In genomic region chr16:78102865-78103264, GRCh38 we compare ENCODE assay signal across 18 cellular contexts. TPM values are rescaled to one million over a fixed set of nuclear protein-coding genes. Genes with fewer than 3 reads are reported as not detected.
DNase-seq lines count a peak whose midpoint lies in the region; ATAC-seq and TF ChIP-seq lines count a peak whose summit lies in the region.
"Had no signal": no experiment of that assay in that cellular context is flagged by ENCODE, and none has a peak within 500 bp of the region (broad histone marks: within the 10 kb centered on the region; RNA-seq: fewer than 3 reads in every experiment).

No MANE protein-coding gene starts in this region.

- no peak for ATAC-seq in GM18867 (IDR thresholded peaks at IDR 0.05; ENCODE audit: unreplicated experiment)
- no peak for ATAC-seq in HG03378 (IDR thresholded peaks at IDR 0.05; ENCODE audit: unreplicated experiment)
- no peak for ATAC-seq in naive thymus-derived CD8-positive, alpha-beta T cell
- ATAC-seq: A549, Right ventricle myocardium inferior had no signal

- peaks cover 10% of the 10 kb centered on the region for H3F3A ChIP-seq in neural progenitor cell (ENCODE audit: low read depth)

- H3K27ac Mint-ChIP-seq in neural progenitor cell, result no peak overlapping the region
- no peak overlapping the region for H3K27ac Mint-ChIP-seq in naive thymus-derived CD8-positive, alpha-beta T cell

- peak overlapping the region; percentile 17 for H3K4me2 ChIP-seq in neural progenitor cell
- H3K4me2 ChIP-seq: A549; BLaER1 treated with 17β-estradiol and CSF1 and Interleukin-3, amounts not matched to agents 10 nM and 100 nM had no signal

- H3K27me3 ChIP-seq in A673 (replicated peaks; ENCODE audit: insufficient read depth, low read depth, low read length, poor library complexity), result no peaks in the 10 kb centered on the region
- no peaks in the 10 kb centered on the region for H3K27me3 ChIP-seq in neural progenitor cell
- H3K27me3 ChIP-seq: BLaER1 treated with 17β-estradiol and CSF1 and Interleukin-3, amounts not matched to agents 10 nM and 100 nM had no signal

- no peak overlapping the region for H3K4me3 Mint-ChIP-seq in neural progenitor cell
- H3K4me3 Mint-ChIP-seq in naive thymus-derived CD8-positive, alpha-beta T cell, result no peak overlapping the region
- H3K4me3 Mint-ChIP-seq: H9 had no signal

- H3K36me3 Mint-ChIP-seq in neural progenitor cell, result peaks cover 3% of the 10 kb centered on the region
- H3K36me3 Mint-ChIP-seq in naive thymus-derived CD8-positive, alpha-beta T cell, result no peaks in the 10 kb centered on the region

- CTCF ChIA-PET in A673 (lab: Charles Lee), result no interaction called here

- POLR2A ChIA-PET in A673 (lab: Charles Lee; ENCODE audit: low non-redundant PET), result no interaction called here
- POLR2A ChIA-PET in naive thymus-derived CD8-positive, alpha-beta T cell (lab: Charles Lee), result interaction anchor here (0.7 kb wide), 1 partner anchor 971 kb away, joined by 7 read pairs; no protein-coding TSS in a partner anchor

- peak; percentile 32 for DNase-seq in A673 (ENCODE audit: low spot score)
- DNase-seq in G401 (ENCODE audit: low spot score), result peak; percentile 94
- peak; percentile 81 for DNase-seq in cerebellum (ENCODE audit: low spot score)
- DNase-seq in neural progenitor cell (ENCODE audit: low spot score), result no peak
- no peak for DNase-seq in naive thymus-derived CD8-positive, alpha-beta T cell
- DNase-seq: GF-D8, H9, Kasumi-1, NCI-H1092 treated with DMSO at 0.1 percent for 48 hours, NCI-H2081, NCI-H2171 treated with DMSO at 0.1 percent for 48 hours, NCI-H446, NCI-H748 treated with DMSO at 0.1 percent for 48 hours had no signal

- H4K20me1 ChIP-seq in neural progenitor cell (ENCODE audit: low read depth), result peaks cover 38% of the 10 kb centered on the region

- H3K9me3 Mint-ChIP-seq in neural progenitor cell, result no peaks in the 10 kb centered on the region
- no peaks in the 10 kb centered on the region for H3K9me3 Mint-ChIP-seq in naive thymus-derived CD8-positive, alpha-beta T cell
- H3K9me3 Mint-ChIP-seq: H9 had no signal

- H3K9me3 ChIP-seq in A673 (ENCODE audit: low read depth, low read length, poor library complexity, severe bottlenecking) (no peaks in the 10 kb centered on the region), neural progenitor cell (ENCODE audit: low read depth) (no peaks in the 10 kb centered on the region)
- H3K9me3 ChIP-seq: A549; BLaER1 treated with 17β-estradiol and CSF1 and Interleukin-3, amounts not matched to agents 10 nM and 100 nM had no signal

- H3K4me1 ChIP-seq in A673 (ENCODE audit: insufficient read depth, low read length, poor library complexity, severe bottlenecking) (peaks cover 9% of the 10 kb centered on the region), neural progenitor cell (no peaks in the 10 kb centered on the region)

- in situ Hi-C loops in G401 (cut with HindIII; ENCODE audit: low sequenced_read_pairs), result no loop called here

- TF ChIP-seq CTCF in A673 (conservative IDR thresholded peaks at IDR 0.05; ENCODE audit: low read depth, low read length) (no peak), neural progenitor cell (IDR thresholded peaks at IDR 0.05) (no peak)

- BruUV-seq in A673 (replicated peaks; lab: Mats Ljungman, UMichigan), result no TSS peak

- H3K9ac ChIP-seq in neural progenitor cell, result no peak overlapping the region
- H3K9ac ChIP-seq: BLaER1 treated with 17β-estradiol and CSF1 and Interleukin-3, amounts not matched to agents 10 nM and 100 nM had no signal

- peaks cover 34% of the 10 kb centered on the region for H3K79me2 ChIP-seq in neural progenitor cell (ENCODE audit: low read depth)

- H3K27me3 Mint-ChIP-seq in neural progenitor cell (ENCODE audit: insufficient read depth, low read depth), result peaks cover 6% of the 10 kb centered on the region
- H3K27me3 Mint-ChIP-seq in naive thymus-derived CD8-positive, alpha-beta T cell, result no peaks in the 10 kb centered on the region

- intact Hi-C loops in A673 (cut with micrococcal nuclease; ENCODE audit: unreplicated experiment), result no loop called here

- H3K36me3 ChIP-seq in A673 (ENCODE audit: insufficient read depth, low read length, poor library complexity, severe bottlenecking) (no peaks in the 10 kb centered on the region), neural progenitor cell (no peaks in the 10 kb centered on the region)

- H3K4me3 ChIP-seq in A673 (ENCODE audit: low read depth, low read length, poor library complexity, severe bottlenecking) (peak overlapping the region; percentile 32), neural progenitor cell (no peak overlapping the region)
- H3K4me3 ChIP-seq: A549; BLaER1 treated with 17β-estradiol and CSF1 and Interleukin-3, amounts not matched to agents 10 nM and 100 nM had no signal

- H3K27ac ChIP-seq in A673 (ENCODE audit: low read depth, low read length, poor library complexity, severe bottlenecking) (no peak overlapping the region), neural progenitor cell (no peak overlapping the region)
- H3K27ac ChIP-seq: A549; BLaER1 treated with 17β-estradiol and CSF1 and Interleukin-3, amounts not matched to agents 10 nM and 100 nM had no signal

- peaks cover 31% of the 10 kb centered on the region for H3K4me1 Mint-ChIP-seq in neural progenitor cell
- peaks cover 21 to 33% (median 27%) of the 10 kb centered on the region in 4 donors for H3K4me1 Mint-ChIP-seq in naive thymus-derived CD8-positive, alpha-beta T cell

- H2AFZ ChIP-seq in neural progenitor cell (replicated peaks), result no peak overlapping the region

RNA-seq across cellular contexts. Expression of gene WWOX, which starts 3.4 kb away (rescaled TPM):
- total RNA-seq in A673 (2021) (79.9 and 82.6 TPM in 2 replicates), cerebellum (25.0 TPM), neural progenitor cell (ENCODE audit: low replicate concordance) (54.9 and 63.7 TPM in 2 replicates)
- 31.1 and 38.9 TPM in 2 replicates for total RNA-seq in G401 (2014; rRNA removed; shearing (Covaris generic))
- 10 to 100 TPM; 18.2 to 21.2 TPM for total RNA-seq in naive thymus-derived CD8-positive, alpha-beta T cell
- polyA plus RNA-seq in naive thymus-derived CD8-positive, alpha-beta T cell, result 10 to 100 TPM; 13.4 to 18.4 (median 16.4) TPM

Comparison
In these comparisons a context has a peak if more than half of its experiments do, and no peak if none do; other contexts are left out.
1. DNase-seq: peak in A673 (single experiment), G401 (single experiment) and cerebellum (single experiment); none in neural progenitor cell (single experiment) and naive thymus-derived CD8-positive, alpha-beta T cell (0 of 10).